8 cellular contexts compared by ENCODE assay signal in the genomic region with DNA sequence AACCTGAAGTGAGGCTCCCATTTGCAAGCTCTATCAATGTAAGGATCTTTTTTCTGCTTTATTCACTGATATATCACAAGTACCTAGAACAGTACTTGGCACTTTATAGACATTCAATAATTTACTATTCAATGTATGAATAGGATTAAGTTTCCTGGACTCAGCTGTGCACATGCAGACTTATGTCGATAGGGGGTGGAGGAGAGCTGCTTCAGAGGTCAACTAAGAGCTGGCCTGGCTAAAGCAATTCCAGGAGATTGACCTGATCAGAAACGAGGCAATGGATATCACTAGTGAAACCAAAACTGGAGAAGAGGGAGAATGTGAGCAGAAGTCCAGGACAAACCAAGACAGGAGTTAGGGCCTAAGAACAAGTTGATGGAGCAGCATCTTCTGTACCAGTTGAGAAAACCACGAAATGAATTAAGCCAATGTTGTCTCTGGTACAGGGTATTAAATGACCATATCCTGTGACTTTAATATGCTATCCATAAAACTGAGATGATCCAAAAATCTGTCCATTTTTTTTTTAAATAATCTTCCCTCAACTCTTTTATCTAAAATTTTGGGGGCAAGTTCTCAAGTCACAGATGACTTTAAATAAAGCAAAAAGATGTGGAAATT.
DNase-seq lines count a peak whose midpoint lies in the region; ATAC-seq and TF ChIP-seq lines count a peak whose summit lies in the region.

No MANE protein-coding gene starts in this region.

- H3K27ac ChIP-seq in SJCRH30, result peak overlapping the region; percentile 97

- H3K9me3 ChIP-seq in SJCRH30 (replicated peaks), result no peaks in the 10 kb centered on the region; the same call in 1 of the 2 replicates

- DNase-seq in activated T-cell treated with anti-CD3 and anti-CD28 coated beads, Interleukin-2, amount 50 U/mL, for 48 hours, result peak; percentile 12 to 14
- DNase-seq in activated T-cell treated with anti-CD3 and anti-CD28 coated beads, Interleukin-2, amount 50 U/mL, for 24 hours, result no peak
- peak; percentile 21 for DNase-seq in HK-2 (ENCODE audit: unreplicated experiment)
- peak; percentile 27 to 65 for DNase-seq in SJCRH30
- peak; percentile 65 for DNase-seq in fibroblast of villous mesenchyme (ENCODE audit: low read depth)
- DNase-seq in pons (ENCODE audit: low spot score), result peak; percentile 42
- no peak for DNase-seq in activated T-cell treated with anti-CD3 and anti-CD28 coated beads for 4 hours

- ATAC-seq in HG02840 (IDR thresholded peaks at IDR 0.05; ENCODE audit: low FRiP score, unreplicated experiment), result no peak

- H3K36me3 Mint-ChIP-seq in activated T-cell treated with anti-CD3 and anti-CD28 coated beads, Interleukin-2, amount 50 U/mL, for 24 hours (ENCODE audit: low read depth), result no peaks in the 10 kb centered on the region

- no peaks in the 10 kb centered on the region for H3K27me3 Mint-ChIP-seq in activated T-cell treated with anti-CD3 and anti-CD28 coated beads, Interleukin-2, amount 50 U/mL, for 24 hours

- no peak overlapping the region for H3K27ac Mint-ChIP-seq in activated T-cell treated with anti-CD3 and anti-CD28 coated beads, Interleukin-2, amount 50 U/mL, for 24 hours

- H3K4me1 ChIP-seq in SJCRH30, result peaks cover 53% of the 10 kb centered on the region

- no peaks in the 10 kb centered on the region for H3K36me3 ChIP-seq in SJCRH30

- TF ChIP-seq CTCF in fibroblast of villous mesenchyme (IDR thresholded peaks at IDR 0.05; ENCODE audit: insufficient read depth, low read depth, low read length), result peak; percentile 96

- H3K27me3 ChIP-seq in SJCRH30, result no peaks in the 10 kb centered on the region

- no peaks in the 10 kb centered on the region for H3K9me3 Mint-ChIP-seq in activated T-cell treated with anti-CD3 and anti-CD28 coated beads, Interleukin-2, amount 50 U/mL, for 24 hours

- H3K4me3 Mint-ChIP-seq in activated T-cell treated with anti-CD3 and anti-CD28 coated beads, Interleukin-2, amount 50 U/mL, for 24 hours, result no peak overlapping the region

- H3K4me1 Mint-ChIP-seq in activated T-cell treated with anti-CD3 and anti-CD28 coated beads, Interleukin-2, amount 50 U/mL, for 24 hours (ENCODE audit: low read depth), result no peaks in the 10 kb centered on the region

- no peak overlapping the region for H3K4me3 ChIP-seq in SJCRH30
- H3K4me3 ChIP-seq in fibroblast of villous mesenchyme (ENCODE audit: low read depth, low read length), result no peak overlapping the region

Comparison
In these comparisons a context has a peak if more than half of its experiments do, and no peak if none do; other contexts are left out.
1. DNase-seq: peak in activated T-cell treated with anti-CD3 and anti-CD28 coated beads, Interleukin-2, amount 50 U/mL, for 48 hours (2 of 2), HK-2 (single experiment), SJCRH30 (2 of 2), fibroblast of villous mesenchyme (single experiment) and pons (single experiment); none in activated T-cell treated with anti-CD3 and anti-CD28 coated beads, Interleukin-2, amount 50 U/mL, for 24 hours (single experiment) and activated T-cell treated with anti-CD3 and anti-CD28 coated beads for 4 hours (single experiment).